Comparison of ENCODE assay signal across 22 cellular contexts in genomic region chr3:140298043-140298442, GRCh38.
DNase-seq lines count a peak whose midpoint lies in the region; ATAC-seq, FAIRE-seq and TF ChIP-seq lines count a peak whose summit lies in the region.
"Had no signal": no experiment of that assay in that cellular context is flagged by ENCODE, and none has a peak within 500 bp of the region (broad histone marks: within the 10 kb centered on the region; RNA-seq: fewer than 3 reads in every experiment).

No MANE protein-coding gene starts in this region.

- H3K27ac Mint-ChIP-seq in GM23338: no peak overlapping the region
- H3K27ac Mint-ChIP-seq: B cell; CD4-positive, alpha-beta T cell; CD8-positive, alpha-beta T cell had no signal

- H3K36me3 Mint-ChIP-seq in GM23338 (ENCODE audit: low read depth): no peaks in the 10 kb centered on the region
- H3K36me3 Mint-ChIP-seq: CD8-positive, alpha-beta T cell had no signal

- peaks cover 35% of the 10 kb centered on the region for H3K4me1 Mint-ChIP-seq in GM23338
- H3K4me1 Mint-ChIP-seq: B cell had no signal

- intact Hi-C loops in K562 (cut with micrococcal nuclease): no loop called here

- peaks cover 20% of the 10 kb centered on the region for H3K9me2 ChIP-seq in GM23338 (ENCODE audit: insufficient read depth)

- H3K4me3 Mint-ChIP-seq in GM23338: no peak overlapping the region
- H3K4me3 Mint-ChIP-seq: B cell; CD4-positive, alpha-beta T cell; CD8-positive, alpha-beta T cell had no signal

- 0 out of 2 replicates have a peak, but pooled peaks cover 4% of the 10 kb centered on the region for H3F3A ChIP-seq in GM23338 (replicated peaks; ENCODE audit: low read depth)

- peak overlapping the region; percentile 83; the same call in 1 of the 2 replicates for H3K27ac ChIP-seq in GM23338 (ENCODE audit: low read depth)
- peak overlapping the region; percentile 54; the same call in 1 of the 2 replicates for H3K27ac ChIP-seq in HUES64 (ENCODE audit: low read depth, low read length)
- H3K27ac ChIP-seq in K562 (ENCODE audit: extremely low read depth, low read depth, low read length): no peak overlapping the region
- H3K27ac ChIP-seq: 22Rv1; A549; BLaER1 treated with 17β-estradiol and CSF1 and Interleukin-3, amounts not matched to agents 10 nM and 100 nM; C4-2B had no signal

- H2AFZ ChIP-seq in GM23338: no peak overlapping the region
- H2AFZ ChIP-seq in K562 (ENCODE audit: low read depth, low read length): no peak overlapping the region

- H3K4me1 ChIP-seq in GM23338 (ENCODE audit: insufficient read depth): peaks cover 32% of the 10 kb centered on the region
- peaks cover 34% of the 10 kb centered on the region for H3K4me1 ChIP-seq in HUES64 (ENCODE audit: insufficient read depth, low read length)
- no peaks in the 10 kb centered on the region for H3K4me1 ChIP-seq in K562 (replicated peaks in 1 of 2; ENCODE audit: control insufficient read depth in 2 of 2, insufficient read depth in 2 of 2, low read length in 2 of 2)
- H3K4me1 ChIP-seq: A549; BLaER1 treated with 17β-estradiol and CSF1 and Interleukin-3, amounts not matched to agents 10 nM and 100 nM; Caco-2 had no signal

- no peaks in the 10 kb centered on the region for H3K27me3 ChIP-seq in GM23338 (ENCODE audit: insufficient read depth)
- no peaks in the 10 kb centered on the region for H3K27me3 ChIP-seq in HUES64 (ENCODE audit: insufficient read depth, low read length)
- no peaks in the 10 kb centered on the region for H3K27me3 ChIP-seq in K562 (ENCODE audit: control insufficient read depth in 2 of 2, insufficient read depth in 2 of 2, low read length in 2 of 2)
- H3K27me3 ChIP-seq: BLaER1 treated with 17β-estradiol and CSF1 and Interleukin-3, amounts not matched to agents 10 nM and 100 nM had no signal

- TF ChIP-seq POLR2A in K562 (conservative IDR thresholded peaks at IDR 0.05): no peak
- TF ChIP-seq POLR2A in GM12891 (IDR thresholded peaks at IDR 0.05; ENCODE audit: low read depth, low read length): no peak

- WGBS in HUES64: no CpG with 5 or more reads among the region's 1 CpG
- WGBS in K562 (ENCODE audit: insufficient coverage, low coverage, missing lambda C conversion rate): 6% methylated on average over 1 of the region's 1 CpG

- H3K9me3 Mint-ChIP-seq in GM23338: no peaks in the 10 kb centered on the region; the same call in 2 of the 3 replicates
- H3K9me3 Mint-ChIP-seq: CD4-positive, alpha-beta T cell; CD8-positive, alpha-beta T cell had no signal

- H3K9me1 ChIP-seq in K562 (ENCODE audit: control insufficient read depth, insufficient read depth, low read length): no peaks in the 10 kb centered on the region

- POLR2A ChIA-PET in K562 (lab: Yijun Ruan, JAX): no interaction called here

- no peaks in the 10 kb centered on the region for H4K20me1 ChIP-seq in GM23338 (replicated peaks; ENCODE audit: insufficient read depth)
- no peaks in the 10 kb centered on the region for H4K20me1 ChIP-seq in K562 (replicated peaks; ENCODE audit: control insufficient read depth, insufficient read depth, low read length)
- H4K20me1 ChIP-seq: BLaER1 treated with 17β-estradiol and CSF1 and Interleukin-3, amounts not matched to agents 10 nM and 100 nM had no signal

- DNase-seq in GM23338 (ENCODE audit: low spot score) (no peak), K562 (ENCODE audit: extremely low read depth in 1 of 4, low spot score in 3 of 4) (no peak), amygdala (lab: John Stamatoyannopoulos, UW) (no peak), GM12891 (ENCODE audit: insufficient read length, low spot score) (no peak)
- DNase-seq: AML-193; Caco-2; Calu3; CD4-positive, alpha-beta T cell; CD8-positive, alpha-beta T cell; DMS79 treated with DMSO at 0.1 percent for 48 hours; GF-D8 had no signal

- H3K79me2 ChIP-seq in GM23338 (replicated peaks; ENCODE audit: insufficient read depth): no peaks in the 10 kb centered on the region
- H3K79me2 ChIP-seq in K562 (ENCODE audit: control insufficient read depth, insufficient read depth, low read length): no peaks in the 10 kb centered on the region

- no peak for TF ChIP-seq RAD21 in K562 (CRISPR knock-in tag; conservative IDR thresholded peaks at IDR 0.05 in 1 of 2, IDR thresholded peaks at IDR 0.05 in 1 of 2)

- no peaks in the 10 kb centered on the region for H3K36me3 ChIP-seq in GM23338 (ENCODE audit: insufficient read depth)
- no peaks in the 10 kb centered on the region for H3K36me3 ChIP-seq in HUES64 (ENCODE audit: insufficient read depth, low read length)
- no peaks in the 10 kb centered on the region for H3K36me3 ChIP-seq in K562 (ENCODE audit: control insufficient read depth, insufficient read depth, low read length)
- H3K36me3 ChIP-seq: BLaER1 treated with 17β-estradiol and CSF1 and Interleukin-3, amounts not matched to agents 10 nM and 100 nM had no signal

- BruUV-seq in K562 (replicated peaks; lab: Mats Ljungman, UMichigan): no TSS peak

- TF ChIP-seq CTCF in GM23338 (conservative IDR thresholded peaks at IDR 0.05; ENCODE audit: low read depth in 2 of 2) (no peak), K562 (IDR thresholded peaks at IDR 0.05 in 2 of 3, conservative IDR thresholded peaks at IDR 0.05 in 1 of 3; ENCODE audit: insufficient read depth in 2 of 3, low read depth in 1 of 3, low read length in 3 of 3) (no peak)

- H3K4me3 ChIP-seq in GM23338 (0 out of 2 replicates have a peak overlapping the region, but pooled peaks have one; percentile 25), HUES64 (ENCODE audit: low read length) (no peak overlapping the region), K562 (no peak overlapping the region)
- H3K4me3 ChIP-seq: A549; BLaER1 treated with 17β-estradiol and CSF1 and Interleukin-3, amounts not matched to agents 10 nM and 100 nM had no signal

- TF ChIP-seq EP300 in K562 (IDR thresholded peaks at IDR 0.05; ENCODE audit: low read length): no peak

- in situ Hi-C loops in K562 (cut with MboI): no loop called here

- no peak for FAIRE-seq in K562 (lab: Jason Lieb, UNC)
- FAIRE-seq in GM12891 (lab: Jason Lieb, UNC): no peak
- FAIRE-seq: A549, D721Med, G401.6, GM12892, GM19239 had no signal

- H3K9ac ChIP-seq in HUES64 (ENCODE audit: low read depth, low read length) (no peak overlapping the region), K562 (ENCODE audit: insufficient read depth in 1 of 2, low read depth in 2 of 2, low read length in 2 of 2) (no peak overlapping the region)
- H3K9ac ChIP-seq: BLaER1 treated with 17β-estradiol and CSF1 and Interleukin-3, amounts not matched to agents 10 nM and 100 nM had no signal

- peak overlapping the region; percentile 61 for H3K4me2 ChIP-seq in GM23338
- H3K4me2 ChIP-seq in K562 (ENCODE audit: insufficient read depth, low read length): no peak overlapping the region
- H3K4me2 ChIP-seq: A549; BLaER1 treated with 17β-estradiol and CSF1 and Interleukin-3, amounts not matched to agents 10 nM and 100 nM had no signal

- CTCF ChIA-PET in K562 (lab: Yijun Ruan, JAX; ENCODE audit: low intra/inter-chr PET ratio): no interaction called here

- H3K9me3 ChIP-seq in HUES64 (ENCODE audit: insufficient read depth, low read depth, low read length): no peaks in the 10 kb centered on the region
- H3K9me3 ChIP-seq in K562 (replicated peaks; ENCODE audit: control insufficient read depth, insufficient read depth, low read depth, low read length): no peaks in the 10 kb centered on the region
- H3K9me3 ChIP-seq: A549; BLaER1 treated with 17β-estradiol and CSF1 and Interleukin-3, amounts not matched to agents 10 nM and 100 nM; Caco-2 had no signal

- H3K27me3 Mint-ChIP-seq in GM23338 (ENCODE audit: insufficient read depth, low read depth, poor library complexity): peaks cover 5% of the 10 kb centered on the region
- H3K27me3 Mint-ChIP-seq: B cell had no signal

- ATAC-seq in GM23338 (no peak), K562 (no peak), GM21423 (IDR thresholded peaks at IDR 0.05; ENCODE audit: unreplicated experiment) (no peak)
- ATAC-seq: A549; CD8-positive, alpha-beta T cell had no signal

TF ChIP-seq in GM23338, 12 proteins besides CTCF, POLR2A, EP300 and RAD21 (continues in another document):
- TF ChIP-seq ZNF331 (CRISPR knock-in tag; IDR thresholded peaks at IDR 0.05; ENCODE audit: low read depth) (no peak), CREB1 (CRISPR knock-in tag; IDR thresholded peaks at IDR 0.05; ENCODE audit: low read depth) (no peak)

TF ChIP-seq in K562, 482 proteins besides CTCF, POLR2A, EP300 and RAD21:
- TF ChIP-seq ATF6 (CRISPR knock-in tag; IDR thresholded peaks at IDR 0.05) (no peak), RBM25 (IDR thresholded peaks at IDR 0.05; ENCODE audit: low read depth, low read length, severe bottlenecking) (peak; percentile 92)

TF ChIP-seq in GM12891, 5 proteins besides CTCF, POLR2A, EP300 and RAD21:
- no peak for TF ChIP-seq SPI1 (IDR thresholded peaks at IDR 0.05; ENCODE audit: low read depth, low read length)
- no peak for TF ChIP-seq POU2F2 (IDR thresholded peaks at IDR 0.05; ENCODE audit: low read depth, low read length)
- TF ChIP-seq TAF1 (IDR thresholded peaks at IDR 0.05; ENCODE audit: low read depth, low read length): no peak
- TF ChIP-seq POLR2AphosphoS5 (IDR thresholded peaks at IDR 0.05; ENCODE audit: low read depth, low read length): no peak
- no peak for TF ChIP-seq PAX5 (IDR thresholded peaks at IDR 0.05; ENCODE audit: insufficient read depth, low read length, severe bottlenecking)
TF ChIP-seq in GM12891: peak in this region for 0.
